38 cellular contexts compared by ENCODE assay signal in the genomic region with DNA sequence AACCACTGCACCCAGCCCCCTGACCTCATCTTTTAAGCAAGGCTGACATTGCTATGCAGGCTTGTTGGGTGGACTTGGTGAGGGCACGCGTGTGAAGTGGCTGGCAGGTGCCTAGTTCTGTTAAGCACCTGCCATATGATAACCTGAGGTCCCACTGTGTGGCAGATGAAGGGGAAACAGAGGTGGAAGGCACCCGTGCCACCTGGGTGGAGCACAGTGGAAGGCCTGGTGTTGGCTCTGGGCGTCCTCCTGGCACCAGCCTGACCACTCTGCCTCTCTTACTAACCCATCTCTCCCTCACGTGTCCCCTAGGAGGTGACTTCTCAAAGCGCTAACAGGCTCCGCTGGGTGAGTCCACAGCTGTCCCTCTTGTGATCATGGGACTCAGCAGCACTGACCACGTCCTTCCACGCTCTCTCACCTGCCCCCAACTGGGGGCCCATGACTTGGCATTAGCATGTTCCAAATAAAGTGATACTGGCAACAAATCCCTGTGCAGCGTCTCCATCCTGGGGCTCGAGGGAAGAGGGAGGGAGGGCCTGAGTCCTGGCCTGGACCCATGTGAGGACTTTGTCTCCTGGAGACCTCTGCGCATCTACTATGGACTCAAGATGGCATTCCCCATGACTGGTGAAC.
"Had no signal": no experiment of that assay in that cellular context is flagged by ENCODE, and none has a peak within 500 bp of the region (broad histone marks: within the 10 kb centered on the region; RNA-seq: fewer than 3 reads in every experiment).

No MANE protein-coding gene starts in this region.

- H3K9me3 ChIP-seq: Peyer's patch had no signal

- H3K27ac Mint-ChIP-seq: activated CD8-positive, alpha-beta T cell treated with anti-CD3 and anti-CD28 coated beads for 36 hours; activated naive CD8-positive, alpha-beta T cell treated with anti-CD3 and anti-CD28 coated beads for 36 hours; activated T-helper 1 cell treated with anti-CD3 and anti-CD28 coated beads, Interleukin-12 subunit alpha, Interleukin-12 subunit beta, Interleukin-2, Interleukin-4 antibody, amounts not matched to agents 30 ng/mL and 10 ng/mL and 1 ng/mL, durations not matched to agents 14 hours and 24 hours and 36 hours had no signal

- H3K27me3 ChIP-seq: Peyer's patch had no signal

- ATAC-seq: activated CD8-positive, alpha-beta T cell treated with anti-CD3 and anti-CD28 coated beads for 36 hours; activated T-cell treated with anti-CD3 and anti-CD28 coated beads, Interleukin-2, amount 50 U/mL, for 4 hours; PC-3; Right ventricle myocardium inferior had no signal

- H3K4me1 ChIP-seq: Peyer's patch had no signal

- H3K36me3 Mint-ChIP-seq: activated naive CD8-positive, alpha-beta T cell treated with anti-CD3 and anti-CD28 coated beads for 36 hours had no signal

- H3K27ac ChIP-seq: brain microvascular endothelial cell, cardiac muscle cell, Peyer's patch, VCaP had no signal

- H3K4me3 Mint-ChIP-seq: activated CD8-positive, alpha-beta T cell treated with anti-CD3 and anti-CD28 coated beads for 36 hours; activated naive CD8-positive, alpha-beta T cell treated with anti-CD3 and anti-CD28 coated beads for 36 hours; activated T-cell treated with anti-CD3 and anti-CD28 coated beads, Interleukin-2, amount 50 U/mL, for 4 hours; activated T-helper 1 cell treated with anti-CD3 and anti-CD28 coated beads, Interleukin-12 subunit alpha, Interleukin-12 subunit beta, Interleukin-2, Interleukin-4 antibody, amounts not matched to agents 30 ng/mL and 10 ng/mL and 1 ng/mL, durations not matched to agents 14 hours and 24 hours and 36 hours; central memory CD8-positive, alpha-beta T cell had no signal

- H3K27me3 Mint-ChIP-seq: activated naive CD8-positive, alpha-beta T cell treated with anti-CD3 and anti-CD28 coated beads for 36 hours had no signal

- H3K4me3 ChIP-seq: cardiac muscle cell, Peyer's patch had no signal

- H3K9me3 Mint-ChIP-seq: activated CD8-positive, alpha-beta T cell treated with anti-CD3 and anti-CD28 coated beads for 36 hours; activated naive CD8-positive, alpha-beta T cell treated with anti-CD3 and anti-CD28 coated beads for 36 hours; activated T-cell treated with anti-CD3 and anti-CD28 coated beads, Interleukin-2, amount 50 U/mL, for 4 hours; activated T-helper 1 cell treated with anti-CD3 and anti-CD28 coated beads, Interleukin-12 subunit alpha, Interleukin-12 subunit beta, Interleukin-2, Interleukin-4 antibody, amounts not matched to agents 30 ng/mL and 10 ng/mL and 1 ng/mL, durations not matched to agents 14 hours and 24 hours and 36 hours; central memory CD8-positive, alpha-beta T cell had no signal

- H3K36me3 ChIP-seq: brain microvascular endothelial cell, cardiac muscle cell, Peyer's patch had no signal

- DNase-seq: activated CD4-positive, alpha-beta T cell treated with anti-CD3 and anti-CD28 coated beads for 1 hour; activated CD4-positive, alpha-beta T cell treated with anti-CD3 and anti-CD28 coated beads for 48 hours; activated CD4-positive, CD25-positive, alpha-beta regulatory T cell; activated CD8-positive, alpha-beta T cell treated with anti-CD3 and anti-CD28 coated beads for 36 hours; activated gamma-delta T cell treated with Interleukin-2 at 50 U/mL for 16 hours; activated naive CD4-positive, alpha-beta T cell treated with anti-CD3 and anti-CD28 coated beads, Interleukin-2, amount 50 U/mL, for 16 hours; activated naive CD8-positive, alpha-beta T cell treated with anti-CD3 and anti-CD28 coated beads for 36 hours; activated T-cell treated with anti-CD3 and anti-CD28 coated beads for 4 hours; activated T-cell treated with anti-CD3 and anti-CD28 coated beads, Interleukin-2, amount 50 U/mL, for 4 hours; amniotic stem cell; aorta; brain microvascular endothelial cell; Karpas-422; KBM-7; NCI-H1105; NCI-H1417 treated with DMSO at 0.1 percent for 48 hours; NCI-H187 treated with DMSO at 0.1 percent for 48 hours; NCI-H2081; NCI-H2171 treated with DMSO at 0.1 percent for 48 hours; NCI-H226; NCI-H446 treated with DMSO at 0.1 percent for 48 hours; NCI-H524; NCI-H69; NCI-H82; NK-92 treated with Interleukin-12 subunit alpha and Interleukin-12 subunit beta, amount 100 ng/mL, for 24 hours; PC-3; Peyer's patch; RPMI8226; SIG-M5; SW 1271; T-helper 1 cell; T-helper 2 cell; T-helper 9 cell had no signal
